In genomic region chr22:48135641-48136040, GRCh38 we compare ENCODE assay signal across 17 cellular contexts.
"Had no signal": no experiment of that assay in that cellular context is flagged by ENCODE, and none has a peak within 500 bp of the region (broad histone marks: within the 10 kb centered on the region; RNA-seq: fewer than 3 reads in every experiment).

No MANE protein-coding gene starts in this region.

- H3K4me3 ChIP-seq: colonic mucosa, heart left ventricle, mucosa of descending colon, tibial artery had no signal

- DNase-seq: activated CD4-positive, alpha-beta T cell treated with anti-CD3 and anti-CD28 coated beads for 48 hours; activated CD4-positive, CD25-positive, alpha-beta regulatory T cell; activated CD8-positive, alpha-beta T cell treated with anti-CD3 and anti-CD28 coated beads for 36 hours; activated naive CD4-positive, alpha-beta T cell treated with anti-CD3 and anti-CD28 coated beads for 36 hours; activated naive CD8-positive, alpha-beta T cell treated with anti-CD3 and anti-CD28 coated beads, Interleukin-2, amount 50 U/mL, for 24 hours; activated T-cell treated with anti-CD3 and anti-CD28 coated beads, Interleukin-2, amount 50 U/mL, for 24 hours; caudate nucleus; colonic mucosa; heart left ventricle; mesenchymal stem cell; mucosa of descending colon; naive B cell; stimulated activated CD4-positive, alpha-beta T cell treated with anti-CD3 and anti-CD28 coated beads, Interleukin-12 subunit alpha, Interleukin-12 subunit beta, amount 100 ng/mL, for 4 hours; stimulated activated CD4-positive, alpha-beta T cell treated with anti-CD3 and anti-CD28 coated beads, Interleukin-2, amount 100 ng/mL, for 24 hours; stimulated activated naive CD4-positive, alpha-beta T cell treated with Interleukin-2 at 50 U/mL for 16 hours; T1000; tibial artery had no signal

- H3K36me3 ChIP-seq: colonic mucosa, heart left ventricle, tibial artery had no signal

- H3K4me1 ChIP-seq: colonic mucosa, heart left ventricle, tibial artery had no signal

- ATAC-seq: activated CD8-positive, alpha-beta T cell treated with anti-CD3 and anti-CD28 coated beads for 36 hours; activated naive CD8-positive, alpha-beta T cell treated with anti-CD3 and anti-CD28 coated beads, Interleukin-2, amount 50 U/mL, for 24 hours; heart left ventricle; mucosa of descending colon had no signal

- H3K9me3 ChIP-seq: colonic mucosa, mucosa of descending colon, tibial artery had no signal

- H3K27me3 ChIP-seq: colonic mucosa, tibial artery had no signal

- H3K27ac ChIP-seq: colonic mucosa, heart left ventricle, tibial artery had no signal
